In the genomic region with DNA sequence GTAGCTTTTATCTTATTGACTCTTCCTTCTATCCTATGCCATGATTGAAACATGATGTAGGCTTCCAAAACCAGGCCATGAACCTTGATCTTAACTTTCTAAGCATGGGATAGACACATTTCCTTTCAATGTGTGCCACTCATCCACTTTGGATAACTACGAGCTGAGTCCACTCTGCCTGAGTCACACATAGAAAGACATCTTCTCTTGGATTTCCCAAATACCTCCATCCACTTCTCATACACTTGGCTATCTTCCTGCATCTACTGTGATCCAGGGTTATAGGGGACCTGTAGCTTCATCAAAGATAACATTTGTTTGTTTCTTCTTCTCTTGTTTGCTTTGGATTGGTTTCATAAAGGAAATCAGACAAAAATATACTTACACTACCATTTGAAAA, we compare ENCODE assay signal across 9 cellular contexts. TPM values are rescaled to one million over a fixed set of nuclear protein-coding genes. Genes with fewer than 3 reads are reported as not detected.
DNase-seq lines count a peak whose midpoint lies in the region; ATAC-seq, FAIRE-seq and TF ChIP-seq lines count a peak whose summit lies in the region.
"Not testable (repeated sequence)": the region's sequence is repeated elsewhere in the genome, so short reads cannot be mapped to it uniquely, and the experiment has no call there.
"Had no signal": no experiment of that assay in that cellular context is flagged by ENCODE, and none has a peak within 500 bp of the region (broad histone marks: within the 10 kb centered on the region; RNA-seq: fewer than 3 reads in every experiment).

No MANE protein-coding gene starts in this region.

- not testable (repeated sequence) for H3K27me3 ChIP-seq in MG63; astrocyte (ENCODE audit: insufficient read depth, low read length); osteoblast (ENCODE audit: insufficient read depth, low read length)

- not testable (repeated sequence) for H3K9ac ChIP-seq in astrocyte (ENCODE audit: low read length)

- not testable (repeated sequence) for H3K4me1 Mint-ChIP-seq in astrocyte (ENCODE audit: low read depth, unreplicated experiment)

- not testable (repeated sequence) for H3K4me1 ChIP-seq in A549; astrocyte (ENCODE audit: insufficient read depth, low read length); osteoblast (ENCODE audit: insufficient read depth, low read length)

- not testable (repeated sequence) for H3K4me3 ChIP-seq in A549; MG63; astrocyte (ENCODE audit: insufficient read depth, low read depth, low read length); fibroblast of mammary gland (ENCODE audit: control insufficient read depth, low read depth, low read length); osteoblast (ENCODE audit: insufficient read depth, low read length)

- not testable (repeated sequence) for H4K20me1 ChIP-seq in astrocyte (ENCODE audit: insufficient read depth, low read length); osteoblast (ENCODE audit: insufficient read depth, low read length)

- H3K4me3 Mint-ChIP-seq in astrocyte (ENCODE audit: unreplicated experiment), result not testable (repeated sequence)

- not testable (repeated sequence) for TF ChIP-seq EP300 in A549 (IDR thresholded peaks at IDR 0.05)

- TF ChIP-seq POLR2A in A549 (IDR thresholded peaks at IDR 0.05; ENCODE audit: low read length), result not testable (repeated sequence)

- not testable (repeated sequence) for FAIRE-seq in A549 (lab: Jason Lieb, UNC); astrocyte (lab: Jason Lieb, UNC)

- DNase-seq in A549 (ENCODE audit: low read depth in 1 of 2, low spot score in 1 of 2); osteoblast (ENCODE audit: insufficient read length, low spot score, missing footprints): not testable (repeated sequence)
- DNase-seq in AG20443 (ENCODE audit: low spot score), result peak; percentile 21
- peak; percentile 37 for DNase-seq in GM04503 (ENCODE audit: low read depth)
- DNase-seq in HS-5 (ENCODE audit: low read depth), result peak; percentile 73
- DNase-seq in MG63, result peak; percentile 50
- peak; percentile 25 for DNase-seq in astrocyte (ENCODE audit: low read depth)
- DNase-seq in fibroblast of mammary gland (ENCODE audit: low read depth), result peak; percentile 44

- not testable (repeated sequence) for H2AFZ ChIP-seq in astrocyte (ENCODE audit: low read depth, low read length); osteoblast (ENCODE audit: low read length)

- ATAC-seq in A549, result not testable (repeated sequence)

- not testable (repeated sequence) for H3K27me3 Mint-ChIP-seq in astrocyte (ENCODE audit: low read depth, unreplicated experiment)

- not testable (repeated sequence) for H3K27ac ChIP-seq in A549; astrocyte (ENCODE audit: low read depth, low read length)
- peak overlapping the region; percentile 41 for H3K27ac ChIP-seq in osteoblast (ENCODE audit: low read depth, low read length)

- not testable (repeated sequence) for H3K79me2 ChIP-seq in astrocyte (ENCODE audit: insufficient read depth, low read length); osteoblast (ENCODE audit: insufficient read depth, low read length)

- not testable (repeated sequence) for H3K36me3 Mint-ChIP-seq in astrocyte (ENCODE audit: low read depth, unreplicated experiment)

- not testable (repeated sequence) for H3K9me3 Mint-ChIP-seq in astrocyte (ENCODE audit: unreplicated experiment)

- TF ChIP-seq RAD21 in A549 (conservative IDR thresholded peaks at IDR 0.05 in 1 of 2, IDR thresholded peaks at IDR 0.05 in 1 of 2), result not testable (repeated sequence)

- CTCF ChIA-PET in A549 (lab: Yijun Ruan, JAX), result interaction anchor here (1.3 kb wide), 1 partner anchor 10 kb away, joined by 4 read pairs; no protein-coding TSS in a partner anchor

- 9% methylated on average over 1 of the region's 1 CpG for WGBS in A549 (ENCODE audit: missing lambda C conversion rate)

- POLR2A ChIA-PET in A549 (lab: Yijun Ruan, JAX), result not testable (repeated sequence)

- TF ChIP-seq CTCF in A549 (IDR thresholded peaks at IDR 0.05); astrocyte (IDR thresholded peaks at IDR 0.05; ENCODE audit: insufficient read depth, low read depth, low read length); fibroblast of mammary gland (conservative IDR thresholded peaks at IDR 0.05; ENCODE audit: control insufficient read depth, insufficient read depth, low read depth, low read length); osteoblast (IDR thresholded peaks at IDR 0.05; ENCODE audit: extremely low read depth, low read depth, low read length): not testable (repeated sequence)

- 0 out of 3 replicates have a peak overlapping the region, but pooled peaks have one; percentile 16 for H3K4me2 ChIP-seq in A549
- H3K4me2 ChIP-seq in astrocyte (ENCODE audit: low read length); osteoblast (ENCODE audit: insufficient read depth, low read length): not testable (repeated sequence)

- H3K36me3 ChIP-seq in MG63; astrocyte (ENCODE audit: insufficient read depth, low read length); osteoblast (ENCODE audit: insufficient read depth, low read length): not testable (repeated sequence)

- H3K9me3 ChIP-seq in A549; MG63; astrocyte (ENCODE audit: insufficient read depth, low read depth, low read length); osteoblast (ENCODE audit: low read depth, low read length): not testable (repeated sequence)

- H3K27ac Mint-ChIP-seq in astrocyte (ENCODE audit: unreplicated experiment), result not testable (repeated sequence)

RNA-seq across cellular contexts. Expression of a gene that starts 44.6 kb away (rescaled TPM):
- polyA plus RNA-seq in A549 (2011; rRNA removed) (0.26 and 0.29 TPM in 2 replicates), A549 (2017; fragmentation: RNase III; extraction: RNeasy Plus Mini Kit Qiagen cat#74134 plus additional on column Dnase treatment) (0.35 to 0.39 TPM (median 0.36 TPM) in 3 replicates)
- 0.25 TPM in 2 replicates for polyA plus RNA-seq in A549 (2012; cell fraction: cytosol; rRNA removed)
- 0.28 and 0.29 TPM in 2 replicates for polyA plus RNA-seq in A549 (2012; cell fraction: nucleus; rRNA removed)
- polyA minus RNA-seq in A549 (2011; rRNA and poly(A)+ RNA removed), result 0.17 and 0.49 TPM in 2 replicates
- total RNA-seq in MG63 (2014; rRNA removed; shearing (Covaris generic); ENCODE audit: low replicate concordance), result 9.5 and 9.7 TPM in 2 replicates
- total RNA-seq in astrocyte (0.65 and 0.86 TPM in 2 replicates), osteoblast (1.4 and 11.8 TPM in 2 replicates)
- total RNA-seq: CD8-positive, alpha-beta memory T cell had no signal
- polyA plus RNA-seq: CD8-positive, alpha-beta memory T cell had no signal

RNA-seq across cellular contexts. Expression of a gene that starts 59.3 kb away (rescaled TPM):
- polyA plus RNA-seq in A549 (2011; rRNA removed) (not detected in 2 replicates), A549 (2017; fragmentation: RNase III; extraction: RNeasy Plus Mini Kit Qiagen cat#74134 plus additional on column Dnase treatment) (not detected in 3 replicates)
- not detected in 2 replicates for polyA plus RNA-seq in A549 (2012; cell fraction: cytosol; rRNA removed)
- polyA plus RNA-seq in A549 (2012; cell fraction: nucleus; rRNA removed), result 0.06 TPM in 1 of 2 replicates, not detected in the other
- not detected in 2 replicates for polyA minus RNA-seq in A549 (2011; rRNA and poly(A)+ RNA removed)
- not detected in 2 replicates for total RNA-seq in MG63 (2014; rRNA removed; shearing (Covaris generic); ENCODE audit: low replicate concordance)
- total RNA-seq in astrocyte (0.31 and 0.41 TPM in 2 replicates), osteoblast (0.29 TPM in 1 of 2 replicates, not detected in the other)
- total RNA-seq: CD8-positive, alpha-beta memory T cell had no signal
- polyA plus RNA-seq: CD8-positive, alpha-beta memory T cell had no signal
